ENCODE assay signal across 1 cellular context in genomic region chr2:232551776-232552175, GRCh38.
TF ChIP-seq lines count a peak whose summit lies in the region.

No MANE protein-coding gene starts in this region.

TF ChIP-seq in K562, 482 proteins besides CTCF, POLR2A, EP300 and RAD21:
- TF ChIP-seq EHMT2 (IDR thresholded peaks at IDR 0.05) (no peak), ZFP1 (CRISPR knock-in tag; IDR thresholded peaks at IDR 0.05) (no peak), SIN3A (IDR thresholded peaks at IDR 0.05; ENCODE audit: borderline replicate concordance in 2 of 2, control insufficient read depth in 1 of 2, low read depth in 2 of 2, low read length in 2 of 2) (no peak), PRDM10 (IDR thresholded peaks at IDR 0.05; ENCODE audit: partially characterized antibody) (no peak), MCM7 (IDR thresholded peaks at IDR 0.05) (no peak), SRSF3 (IDR thresholded peaks at IDR 0.05; ENCODE audit: insufficient read depth, low read length) (no peak), NKRF (IDR thresholded peaks at IDR 0.05; ENCODE audit: borderline replicate concordance) (no peak), ETV6 (IDR thresholded peaks at IDR 0.05; ENCODE audit: borderline replicate concordance in 1 of 2, low read depth in 2 of 2, low read length in 1 of 2) (no peak), ETV6 (CRISPR knock-in tag; IDR thresholded peaks at IDR 0.05; ENCODE audit: borderline replicate concordance) (no peak), ZBTB34 (CRISPR knock-in tag; IDR thresholded peaks at IDR 0.05) (no peak), TBP (optimal IDR thresholded peaks at IDR 0.05; ENCODE audit: low read depth, low read length) (no peak), PTTG1 (tag; IDR thresholded peaks at IDR 0.05; ENCODE audit: low read depth) (no peak), NELFE (IDR thresholded peaks at IDR 0.05; ENCODE audit: insufficient read depth, insufficient read length) (no peak), HES1 (IDR thresholded peaks at IDR 0.05; ENCODE audit: low read depth) (no peak), CBFA2T2 (conservative IDR thresholded peaks at IDR 0.05) (no peak)
TF ChIP-seq in K562: peak in this region for 0.
